In genomic region chr14:77094672-77095284, GRCh38 we compare ENCODE assay signal across 8 cellular contexts. TPM values are rescaled to one million over a fixed set of nuclear protein-coding genes. Genes with fewer than 3 reads are reported as not detected.
DNase-seq lines count a peak whose midpoint lies in the region; ATAC-seq, FAIRE-seq and TF ChIP-seq lines count a peak whose summit lies in the region.

No MANE protein-coding gene starts in this region.

- FAIRE-seq in HepG2 (lab: Jason Lieb, UNC): peak; percentile 80

- H3K9ac ChIP-seq in GM23248: no peak overlapping the region
- H3K9ac ChIP-seq in HepG2 (ENCODE audit: insufficient read depth, low read depth, low read length): no peak overlapping the region

- H3K36me3 Mint-ChIP-seq in activated CD4-positive, alpha-beta T cell treated with anti-CD3 and anti-CD28 coated beads for 36 hours (ENCODE audit: low read depth): peaks cover 5% of the 10 kb centered on the region
- no peaks in the 10 kb centered on the region for H3K36me3 Mint-ChIP-seq in chondrocyte (ENCODE audit: low read depth)

- no peak overlapping the region for H3K27ac Mint-ChIP-seq in activated CD4-positive, alpha-beta T cell treated with anti-CD3 and anti-CD28 coated beads for 36 hours
- H3K27ac Mint-ChIP-seq in chondrocyte (ENCODE audit: unreplicated experiment): no peak overlapping the region

- CTCF ChIA-PET in A673 (lab: Charles Lee): interaction anchor here (1.0 to 2.0 kb wide), 3 partner anchors 29 to 222 kb away, joined by 3 to 12 read pairs (median 11); no protein-coding TSS in a partner anchor
- CTCF ChIA-PET in activated CD4-positive, alpha-beta T cell treated with anti-CD3 and anti-CD28 coated beads for 36 hours (lab: Charles Lee): interaction anchor here (0.7 to 5.5 kb wide), 25 partner anchors 9 to 384 kb away, joined by 3 to 97 read pairs (median 5); no protein-coding TSS in a partner anchor
- CTCF ChIA-PET in HepG2 (lab: Yijun Ruan, JAX; ENCODE audit: low intra/inter-chr PET ratio, low total read pairs): interaction anchor here (1.0 to 2.4 kb wide), 4 partner anchors 24 to 225 kb away, joined by 4 to 22 read pairs (median 10); no protein-coding TSS in a partner anchor

- ATAC-seq in activated CD4-positive, alpha-beta T cell treated with anti-CD3 and anti-CD28 coated beads for 36 hours: no peak
- ATAC-seq in HepG2: no peak
- ATAC-seq in esophagus mucosa: no peak

- no peak for TF ChIP-seq POLR2A in HepG2 (IDR thresholded peaks at IDR 0.05; ENCODE audit: insufficient read depth in 1 of 2, low read depth in 2 of 2, low read length in 2 of 2)

- H3K4me2 ChIP-seq in GM23248 (ENCODE audit: unreplicated experiment): no peak overlapping the region
- H3K4me2 ChIP-seq in HepG2 (ENCODE audit: low read depth, low read length): no peak overlapping the region

- no TSS peak for BruUV-seq in A673 (replicated peaks; lab: Mats Ljungman, UMichigan)
- BruUV-seq in HepG2 (replicated peaks; lab: Mats Ljungman, UMichigan): no TSS peak

- in situ Hi-C loops in GM23248 (cut with MboI) (loop anchor here (25.0 kb wide), 1 partner anchor 382 kb away; no protein-coding TSS in a partner anchor), HepG2 (cut with HindIII; ENCODE audit: extremely low pct_ligation_motif_present, low pct_unique_long_range_greater_than_20kb) (no loop called here)

- TF ChIP-seq RAD21 in HepG2 (CRISPR knock-in tag; IDR thresholded peaks at IDR 0.05): peak; percentile 60; the same call in 1 of the 2 replicates

- intact Hi-C loops in A673 (cut with micrococcal nuclease; ENCODE audit: unreplicated experiment) (loop anchor here (1.0 kb wide), 2 partner anchors 24 to 218 kb away; no protein-coding TSS in a partner anchor), HepG2 (cut with micrococcal nuclease; ENCODE audit: unreplicated experiment) (loop anchor here (1.0 to 5.0 kb wide), 4 partner anchors 24 to 224 kb away; no protein-coding TSS in a partner anchor)
- intact Hi-C loops in activated CD4-positive, alpha-beta T cell treated with anti-CD3 and anti-CD28 coated beads for 36 hours (cut with DNase I, micrococcal nuclease): loop anchor here (1.0 to 10.0 kb wide), 10 partner anchors 24 to 1110 kb away; partner anchors contain the start of genes AHSA1 (in 1 of the 2), ALKBH1 (in 1 of the 2), GPATCH2L (in 1 of the 2) and IFT43 (in 1 of the 2)

- H3K4me3 Mint-ChIP-seq in activated CD4-positive, alpha-beta T cell treated with anti-CD3 and anti-CD28 coated beads for 36 hours: no peak overlapping the region
- no peak overlapping the region for H3K4me3 Mint-ChIP-seq in chondrocyte (ENCODE audit: unreplicated experiment)

- H3K4me1 ChIP-seq in A673 (ENCODE audit: insufficient read depth, low read length, poor library complexity, severe bottlenecking) (peaks cover 14% of the 10 kb centered on the region), GM23248 (ENCODE audit: insufficient read depth) (peaks cover 17% of the 10 kb centered on the region), HepG2 (ENCODE audit: insufficient read depth, low read length) (peaks cover 28% of the 10 kb centered on the region)

- H3K27me3 ChIP-seq in A673 (replicated peaks; ENCODE audit: insufficient read depth, low read depth, low read length, poor library complexity) (no peaks in the 10 kb centered on the region), GM23248 (replicated peaks; ENCODE audit: insufficient read depth) (no peaks in the 10 kb centered on the region), HepG2 (ENCODE audit: control insufficient read depth in 1 of 2, insufficient read depth in 2 of 2, low read length in 2 of 2) (no peaks in the 10 kb centered on the region; a peak in 1 of 5 replicates)

- POLR2A ChIA-PET in A673 (lab: Charles Lee; ENCODE audit: low non-redundant PET): no interaction called here
- POLR2A ChIA-PET in activated CD4-positive, alpha-beta T cell treated with anti-CD3 and anti-CD28 coated beads for 36 hours (lab: Charles Lee): interaction anchor here (0.6 to 0.7 kb wide), 2 partner anchors 190 to 212 kb away, joined by 3 to 5 read pairs; no protein-coding TSS in a partner anchor
- POLR2A ChIA-PET in HepG2 (lab: Yijun Ruan, JAX): no interaction called here

- TF ChIP-seq CTCF in A673 (conservative IDR thresholded peaks at IDR 0.05; ENCODE audit: low read depth, low read length): peak; percentile 91
- TF ChIP-seq CTCF in chondrocyte (IDR thresholded peaks at IDR 0.05): peak; percentile 92
- peak; percentile 80 for TF ChIP-seq CTCF in HepG2 (CRISPR knock-in tag; IDR thresholded peaks at IDR 0.05)

- H3K36me3 ChIP-seq in A673 (ENCODE audit: insufficient read depth, low read length, poor library complexity, severe bottlenecking) (no peaks in the 10 kb centered on the region), GM23248 (ENCODE audit: low read depth) (no peaks in the 10 kb centered on the region), HepG2 (replicated peaks in 1 of 2; ENCODE audit: control insufficient read depth in 1 of 2, insufficient read depth in 2 of 2, low read length in 2 of 2) (no peaks in the 10 kb centered on the region)

- DNase-seq in A673 (ENCODE audit: low spot score): peak; percentile 87
- DNase-seq in GM23248: peak; percentile 83
- peak; percentile 87 to 91 for DNase-seq in NCI-H446 (lab: John Stamatoyannopoulos, UW)
- peak; percentile 87 for DNase-seq in activated CD4-positive, alpha-beta T cell treated with anti-CD3 and anti-CD28 coated beads for 36 hours
- DNase-seq in chondrocyte (ENCODE audit: low spot score): no peak
- DNase-seq in HepG2 (ENCODE audit: low spot score): peak; percentile 63
- peak; percentile 41 to 64 (median 58) for DNase-seq in stimulated activated CD4-positive, alpha-beta T cell treated with anti-CD3 and anti-CD28 coated beads, TNF-alpha, amount 100 ng/mL, for 4 hours (ENCODE audit: low read depth in 3 of 3)

- H2AFZ ChIP-seq in GM23248 (no peak overlapping the region), HepG2 (ENCODE audit: low read length) (no peak overlapping the region)

- 7 to 8% methylated on average over 8 of the region's 8 CpGs for WGBS in GM23248 (ENCODE audit: low coverage in 1 of 2, low lambda C conversion rate in 2 of 2, missing lambda C conversion rate in 2 of 2), 2 experiments
- WGBS in HepG2 (ENCODE audit: low lambda C conversion rate): 4% methylated on average over 8 of the region's 8 CpGs

- H3K27me3 Mint-ChIP-seq in activated CD4-positive, alpha-beta T cell treated with anti-CD3 and anti-CD28 coated beads for 36 hours: no peaks in the 10 kb centered on the region
- H3K27me3 Mint-ChIP-seq in chondrocyte (ENCODE audit: low read depth): peaks cover 3% of the 10 kb centered on the region

- peaks cover 8% of the 10 kb centered on the region for H3K9me3 Mint-ChIP-seq in activated CD4-positive, alpha-beta T cell treated with anti-CD3 and anti-CD28 coated beads for 36 hours (ENCODE audit: low read depth)
- H3K9me3 Mint-ChIP-seq in chondrocyte (ENCODE audit: low read depth): peaks cover 11% of the 10 kb centered on the region

- peaks cover 15% of the 10 kb centered on the region for H3F3A ChIP-seq in GM23248 (ENCODE audit: insufficient read depth)

- peaks cover 10% of the 10 kb centered on the region; the same call in 1 of the 2 replicates for H3K79me2 ChIP-seq in GM23248 (ENCODE audit: insufficient read depth)
- H3K79me2 ChIP-seq in HepG2 (ENCODE audit: insufficient read depth, low read length): peaks cover 14% of the 10 kb centered on the region

- H4K20me1 ChIP-seq in GM23248 (ENCODE audit: insufficient read depth): no peaks in the 10 kb centered on the region
- H4K20me1 ChIP-seq in HepG2 (ENCODE audit: insufficient read depth, low read length): no peaks in the 10 kb centered on the region

- H3K9me3 ChIP-seq in A673 (ENCODE audit: low read depth, low read length, poor library complexity, severe bottlenecking): peaks cover 13% of the 10 kb centered on the region
- no peaks in the 10 kb centered on the region for H3K9me3 ChIP-seq in GM23248 (ENCODE audit: low read depth)
- peaks cover 15% of the 10 kb centered on the region for H3K9me3 ChIP-seq in HepG2 (ENCODE audit: low read length)

- H3K27ac ChIP-seq in A673 (ENCODE audit: low read depth, low read length, poor library complexity, severe bottlenecking) (no peak overlapping the region), GM23248 (no peak overlapping the region), HepG2 (ENCODE audit: extremely low read length, insufficient read depth, low read length) (no peak overlapping the region)

- H3K4me1 Mint-ChIP-seq in activated CD4-positive, alpha-beta T cell treated with anti-CD3 and anti-CD28 coated beads for 36 hours: peaks cover 28% of the 10 kb centered on the region
- H3K4me1 Mint-ChIP-seq in chondrocyte (ENCODE audit: low read depth): peaks cover 34% of the 10 kb centered on the region

- H3K4me3 ChIP-seq in A673 (ENCODE audit: low read depth, low read length, poor library complexity, severe bottlenecking) (no peak overlapping the region), GM23248 (no peak overlapping the region), HepG2 (replicated peaks in 1 of 3; ENCODE audit: insufficient read depth in 1 of 3, low read depth in 2 of 3, low read length in 3 of 3) (no peak overlapping the region)

- H3K9me2 ChIP-seq in GM23248 (ENCODE audit: insufficient read depth): no peaks in the 10 kb centered on the region

- no peak for TF ChIP-seq EP300 in HepG2 (IDR thresholded peaks at IDR 0.05; ENCODE audit: low read depth in 2 of 2, low read length in 2 of 2)
- TF ChIP-seq EP300 in HepG2 (CRISPR knock-in tag; IDR thresholded peaks at IDR 0.05; ENCODE audit: borderline replicate concordance): no peak

RNA-seq across cellular contexts. Expression of gene CIPC, which starts 3.3 kb away (rescaled TPM):
- total RNA-seq in A673 (2021): 24.8 and 31.1 TPM in 2 replicates
- 10.8 and 14.4 TPM in 2 replicates for total RNA-seq in GM23248 (2014; rRNA removed; shearing (Covaris generic))
- polyA plus RNA-seq in GM23248 (2016; fragmentation: Nextera tagmentation; extraction: Ambion mirVana): 5.5 and 5.6 TPM in 2 replicates
- 1 to 10 TPM; 8.6 to 10.0 TPM for total RNA-seq in activated CD4-positive, alpha-beta T cell treated with anti-CD3 and anti-CD28 coated beads for 36 hours
- 9.7 to 11.0 TPM (median 10.0 TPM) in 3 replicates for total RNA-seq in chondrocyte
- total RNA-seq in HepG2 (2016; rRNA removed; fragmentation: Illumina TruSeq; extraction: Trizol): 13.9 and 18.4 TPM in 2 replicates
- total RNA-seq in HepG2 (2016; cell fraction: cytosol; rRNA removed; fragmentation: Illumina TruSeq; extraction: Trizol; ENCODE audit: low read depth): 1.6 and 1.7 TPM in 2 replicates
- 12.8 and 18.2 TPM in 2 replicates for total RNA-seq in HepG2 (2016; cell fraction: insoluble cytoplasmic fraction; rRNA removed; fragmentation: Illumina TruSeq; extraction: Trizol)
- total RNA-seq in HepG2 (2016; cell fraction: membrane; rRNA removed; fragmentation: Illumina TruSeq; extraction: Trizol): 9.4 and 10.0 TPM in 2 replicates
- 8.0 and 10.3 TPM in 2 replicates for total RNA-seq in HepG2 (2016; cell fraction: nucleus; rRNA removed; fragmentation: Illumina TruSeq; extraction: Trizol)
- polyA plus RNA-seq in HepG2 (2011; rRNA removed): 6.0 and 7.6 TPM in 2 replicates
- polyA plus RNA-seq in HepG2 (2011; cell fraction: cytosol; rRNA removed): 4.8 and 5.6 TPM in 2 replicates
- polyA plus RNA-seq in HepG2 (2011; cell fraction: nucleus; rRNA removed): 3.6 and 4.9 TPM in 2 replicates
- polyA plus RNA-seq in HepG2 (2012): 4.0 and 4.3 TPM in 2 replicates
- 0.84 and 0.93 TPM in 2 replicates for polyA plus RNA-seq in HepG2 (2016; cell fraction: cytosol; fragmentation: Illumina TruSeq; extraction: Trizol; ENCODE audit: low read depth)
- polyA plus RNA-seq in HepG2 (2016; cell fraction: insoluble cytoplasmic fraction; fragmentation: Illumina TruSeq; extraction: Trizol; ENCODE audit: low read depth): 12.4 and 12.8 TPM in 2 replicates
- 3.3 and 4.4 TPM in 2 replicates for polyA plus RNA-seq in HepG2 (2016; cell fraction: membrane; fragmentation: Illumina TruSeq; extraction: Trizol; ENCODE audit: low read depth)
- 10.3 and 11.4 TPM in 2 replicates for polyA plus RNA-seq in HepG2 (2016; cell fraction: nucleus; fragmentation: Illumina TruSeq; extraction: Trizol; ENCODE audit: insufficient read depth, low read depth)
- polyA minus RNA-seq in HepG2 (2011; rRNA and poly(A)+ RNA removed; ENCODE audit: low replicate concordance): 11.9 and 19.0 TPM in 2 replicates
- polyA minus RNA-seq in HepG2 (2011; cell fraction: cytosol; rRNA and poly(A)+ RNA removed): 6.0 and 6.7 TPM in 2 replicates
- 5.9 and 7.2 TPM in 2 replicates for polyA minus RNA-seq in HepG2 (2011; cell fraction: nucleus; rRNA and poly(A)+ RNA removed)
- total RNA-seq in esophagus mucosa: 19.7 TPM

RNA-seq across cellular contexts. Expression of gene ZDHHC22, which starts 46.8 kb away (rescaled TPM):
- total RNA-seq in A673 (2021): 0.09 and 0.60 TPM in 2 replicates
- not detected in 2 replicates for total RNA-seq in GM23248 (2014; rRNA removed; shearing (Covaris generic))
- not detected in 2 replicates for polyA plus RNA-seq in GM23248 (2016; fragmentation: Nextera tagmentation; extraction: Ambion mirVana)
- total RNA-seq in activated CD4-positive, alpha-beta T cell treated with anti-CD3 and anti-CD28 coated beads for 36 hours: not detected
- total RNA-seq in chondrocyte: 0.13 to 0.30 TPM (median 0.15 TPM) in 3 replicates
- total RNA-seq in HepG2 (2016; rRNA removed; fragmentation: Illumina TruSeq; extraction: Trizol): not detected in 2 replicates
- total RNA-seq in HepG2 (2016; cell fraction: cytosol; rRNA removed; fragmentation: Illumina TruSeq; extraction: Trizol; ENCODE audit: low read depth): not detected in 2 replicates
- not detected in 2 replicates for total RNA-seq in HepG2 (2016; cell fraction: insoluble cytoplasmic fraction; rRNA removed; fragmentation: Illumina TruSeq; extraction: Trizol)
- not detected in 2 replicates for total RNA-seq in HepG2 (2016; cell fraction: membrane; rRNA removed; fragmentation: Illumina TruSeq; extraction: Trizol)
- total RNA-seq in HepG2 (2016; cell fraction: nucleus; rRNA removed; fragmentation: Illumina TruSeq; extraction: Trizol): not detected in 2 replicates
- polyA plus RNA-seq in HepG2 (2011; rRNA removed): not detected in 2 replicates
- not detected in 2 replicates for polyA plus RNA-seq in HepG2 (2011; cell fraction: cytosol; rRNA removed)
- not detected in 2 replicates for polyA plus RNA-seq in HepG2 (2011; cell fraction: nucleus; rRNA removed)
- polyA plus RNA-seq in HepG2 (2012): 0.04 TPM in 1 of 2 replicates, not detected in the other
- polyA plus RNA-seq in HepG2 (2016; cell fraction: cytosol; fragmentation: Illumina TruSeq; extraction: Trizol; ENCODE audit: low read depth): not detected in 2 replicates
- polyA plus RNA-seq in HepG2 (2016; cell fraction: insoluble cytoplasmic fraction; fragmentation: Illumina TruSeq; extraction: Trizol; ENCODE audit: low read depth): not detected in 2 replicates
- not detected in 2 replicates for polyA plus RNA-seq in HepG2 (2016; cell fraction: membrane; fragmentation: Illumina TruSeq; extraction: Trizol; ENCODE audit: low read depth)
- not detected in 2 replicates for polyA plus RNA-seq in HepG2 (2016; cell fraction: nucleus; fragmentation: Illumina TruSeq; extraction: Trizol; ENCODE audit: insufficient read depth, low read depth)
- not detected in 2 replicates for polyA minus RNA-seq in HepG2 (2011; rRNA and poly(A)+ RNA removed; ENCODE audit: low replicate concordance)
- not detected in 2 replicates for polyA minus RNA-seq in HepG2 (2011; cell fraction: cytosol; rRNA and poly(A)+ RNA removed)
- not detected in 2 replicates for polyA minus RNA-seq in HepG2 (2011; cell fraction: nucleus; rRNA and poly(A)+ RNA removed)
- total RNA-seq in esophagus mucosa: not detected
